26 cellular contexts compared by ENCODE assay signal in the genomic region with DNA sequence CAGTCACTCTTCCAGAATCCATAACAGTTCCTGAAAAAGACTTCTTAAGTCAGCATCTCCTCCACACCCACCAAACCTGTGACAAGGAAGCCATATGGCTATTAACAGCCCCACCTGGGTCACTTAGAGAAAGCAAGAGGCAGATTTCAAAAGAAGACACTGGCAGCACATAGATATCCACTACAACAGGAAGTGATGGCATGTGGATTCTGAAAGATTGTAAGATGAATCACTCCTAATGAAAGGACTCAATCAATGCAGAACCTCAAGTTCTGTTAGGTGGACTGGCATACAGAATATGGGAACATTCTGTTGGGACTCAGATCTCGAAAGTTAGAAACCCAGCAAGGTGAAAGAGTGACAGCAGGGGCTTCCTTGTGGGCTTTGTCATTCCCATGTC.
DNase-seq lines count a peak whose midpoint lies in the region; FAIRE-seq and TF ChIP-seq lines count a peak whose summit lies in the region.
"Had no signal": no experiment of that assay in that cellular context is flagged by ENCODE, and none has a peak within 500 bp of the region (broad histone marks: within the 10 kb centered on the region; RNA-seq: fewer than 3 reads in every experiment).

No MANE protein-coding gene starts in this region.

- no peaks in the 10 kb centered on the region for H3K27me3 ChIP-seq in endothelial cell of umbilical vein (ENCODE audit: control insufficient read depth in 2 of 2, insufficient read depth in 2 of 2, low read length in 2 of 2)
- no peaks in the 10 kb centered on the region for H3K27me3 ChIP-seq in mesenchymal stem cell (ENCODE audit: control insufficient read depth in 1 of 2, insufficient read depth in 1 of 2, low read length in 2 of 2)
- H3K27me3 ChIP-seq in esophagus squamous epithelium: no peaks in the 10 kb centered on the region
- H3K27me3 ChIP-seq: ascending aorta had no signal

- no peak overlapping the region for H2BK15ac ChIP-seq in mesenchymal stem cell (ENCODE audit: low read depth, poor library complexity, severe bottlenecking)

- H2AFZ ChIP-seq in endothelial cell of umbilical vein (ENCODE audit: low read depth, low read length) (no peak overlapping the region), mesenchymal stem cell (ENCODE audit: low read depth, low read length) (no peak overlapping the region)

- no peaks in the 10 kb centered on the region for H3K79me1 ChIP-seq in mesenchymal stem cell (replicated peaks; ENCODE audit: low read length, poor library complexity, severe bottlenecking)

- H3K36me3 ChIP-seq in endothelial cell of umbilical vein (ENCODE audit: control insufficient read depth in 2 of 2, extremely low read depth in 1 of 2, insufficient read depth in 2 of 2, low read length in 2 of 2): no peaks in the 10 kb centered on the region
- no peaks in the 10 kb centered on the region for H3K36me3 ChIP-seq in mesenchymal stem cell (ENCODE audit: control insufficient read depth in 1 of 2, insufficient read depth in 2 of 2, low read depth in 1 of 2, low read length in 2 of 2)
- H3K36me3 ChIP-seq in esophagus squamous epithelium: no peaks in the 10 kb centered on the region
- H3K36me3 ChIP-seq: ascending aorta had no signal

- POLR2A ChIA-PET in endothelial cell of umbilical vein (lab: Charles Lee): no interaction called here
- POLR2A ChIA-PET in activated CD4-positive, alpha-beta memory T cell treated with anti-CD3 and anti-CD28 coated beads, Interleukin-2, amount 10 ng/mL, durations not matched to agents 7 days and 5 days (lab: Charles Lee): no interaction called here

- no peak overlapping the region for H3K4me2 ChIP-seq in endothelial cell of umbilical vein (ENCODE audit: insufficient read depth, low read length)
- H3K4me2 ChIP-seq in mesenchymal stem cell (ENCODE audit: low read length, poor library complexity, severe bottlenecking): no peak overlapping the region
- H3K4me2 ChIP-seq: smooth muscle cell had no signal

- TF ChIP-seq POLR2A in endothelial cell of umbilical vein (IDR thresholded peaks at IDR 0.05; ENCODE audit: low read depth, low read length) (no peak), esophagus squamous epithelium (IDR thresholded peaks at IDR 0.05) (no peak)

- no peak overlapping the region for H4K91ac ChIP-seq in mesenchymal stem cell (ENCODE audit: low read length)

- no peaks in the 10 kb centered on the region for H4K20me1 ChIP-seq in endothelial cell of umbilical vein (replicated peaks; ENCODE audit: control insufficient read depth, extremely low read depth, insufficient read depth, low read length)

- no TSS peak for BruUV-seq in endothelial cell of umbilical vein (replicated peaks; lab: Mats Ljungman, UMichigan)

- H3K14ac ChIP-seq in mesenchymal stem cell (ENCODE audit: low read length in 2 of 2): no peak overlapping the region

- WGBS in mesenchymal stem cell: 90% methylated on average over 1 of the region's 1 CpG
- WGBS in esophagus squamous epithelium, 2 donors: 73 to 100% methylated on average over 1 of the region's 1 CpG

- no peaks in the 10 kb centered on the region for H3K27me3 Mint-ChIP-seq in activated CD4-positive, alpha-beta memory T cell treated with anti-CD3 and anti-CD28 coated beads, Interleukin-2, amount 10 ng/mL, durations not matched to agents 7 days and 5 days
- H3K27me3 Mint-ChIP-seq: activated T-helper 17 cell treated with anti-CD3 and anti-CD28 coated beads, Interleukin-2, amount 50 U/mL, for 72 hours had no signal

- dilution Hi-C loops in endothelial cell of umbilical vein (cut with MboI; ENCODE audit: extremely low pct_ligation_motif_present, low sequenced_read_pairs): no loop called here

- no peak overlapping the region for H3K27ac Mint-ChIP-seq in activated CD4-positive, alpha-beta memory T cell treated with anti-CD3 and anti-CD28 coated beads, Interleukin-2, amount 10 ng/mL, durations not matched to agents 7 days and 5 days
- H3K27ac Mint-ChIP-seq: activated naive CD8-positive, alpha-beta T cell; activated T-helper 17 cell treated with anti-CD3 and anti-CD28 coated beads, Interleukin-2, amount 50 U/mL, for 72 hours; CD8-positive, alpha-beta T cell had no signal

- no peak overlapping the region for H2BK120ac ChIP-seq in mesenchymal stem cell (ENCODE audit: low read depth, low read length)

- H3K4me3 ChIP-seq in endothelial cell of umbilical vein (replicated peaks in 1 of 3; ENCODE audit: insufficient read depth in 1 of 3, low read depth in 1 of 3, low read length in 3 of 3): no peak overlapping the region
- H3K4me3 ChIP-seq in mesenchymal stem cell (ENCODE audit: insufficient read depth in 1 of 2, low read depth in 1 of 2, low read length in 2 of 2): no peak overlapping the region
- no peak overlapping the region for H3K4me3 ChIP-seq in esophagus squamous epithelium
- H3K4me3 ChIP-seq: ascending aorta, smooth muscle cell had no signal

- H2AK5ac ChIP-seq in mesenchymal stem cell (ENCODE audit: low read length, severe bottlenecking): peak overlapping the region; percentile 60

- CTCF ChIA-PET in endothelial cell of umbilical vein (lab: Charles Lee): no interaction called here
- CTCF ChIA-PET in activated CD4-positive, alpha-beta memory T cell treated with anti-CD3 and anti-CD28 coated beads, Interleukin-2, amount 10 ng/mL, durations not matched to agents 7 days and 5 days (lab: Charles Lee): no interaction called here

- no peaks in the 10 kb centered on the region for H3K36me3 Mint-ChIP-seq in activated CD4-positive, alpha-beta memory T cell treated with anti-CD3 and anti-CD28 coated beads, Interleukin-2, amount 10 ng/mL, durations not matched to agents 7 days and 5 days (ENCODE audit: low read depth)
- H3K36me3 Mint-ChIP-seq: activated naive CD8-positive, alpha-beta T cell; CD8-positive, alpha-beta T cell had no signal

- no peak overlapping the region for H3K23ac ChIP-seq in mesenchymal stem cell (ENCODE audit: low read length in 2 of 2)

- H3K18ac ChIP-seq in mesenchymal stem cell (ENCODE audit: low read depth in 1 of 2, low read length in 2 of 2): no peak overlapping the region

- no peak overlapping the region for H2BK5ac ChIP-seq in mesenchymal stem cell (ENCODE audit: low read depth, low read length, poor library complexity, severe bottlenecking)

- H3K9ac ChIP-seq in endothelial cell of umbilical vein (replicated peaks; ENCODE audit: extremely low read depth, insufficient read depth, low read length): no peak overlapping the region
- H3K9ac ChIP-seq in mesenchymal stem cell (ENCODE audit: low read length): no peak overlapping the region

- peak; percentile 42 for FAIRE-seq in endothelial cell of umbilical vein (lab: Jason Lieb, UNC)
- FAIRE-seq: GM19239 had no signal

- intact Hi-C loops in endothelial cell of umbilical vein (cut with micrococcal nuclease): no loop called here
- intact Hi-C loops in esophagus squamous epithelium (cut with DNase I): no loop called here

- no peak overlapping the region for H4K8ac ChIP-seq in mesenchymal stem cell (ENCODE audit: low read length)

- H3K4me1 Mint-ChIP-seq in activated CD4-positive, alpha-beta memory T cell treated with anti-CD3 and anti-CD28 coated beads, Interleukin-2, amount 10 ng/mL, durations not matched to agents 7 days and 5 days: no peaks in the 10 kb centered on the region
- H3K4me1 Mint-ChIP-seq: activated T-helper 17 cell treated with anti-CD3 and anti-CD28 coated beads, Interleukin-2, amount 50 U/mL, for 72 hours had no signal

- H3K27ac ChIP-seq in endothelial cell of umbilical vein (ENCODE audit: insufficient read depth, low read depth, low read length) (no peak overlapping the region), mesenchymal stem cell (ENCODE audit: low read length, poor library complexity, severe bottlenecking) (no peak overlapping the region), esophagus squamous epithelium (no peak overlapping the region)
- H3K27ac ChIP-seq: ascending aorta had no signal

- no peak overlapping the region for H3K4me3 Mint-ChIP-seq in activated CD4-positive, alpha-beta memory T cell treated with anti-CD3 and anti-CD28 coated beads, Interleukin-2, amount 10 ng/mL, durations not matched to agents 7 days and 5 days
- H3K4me3 Mint-ChIP-seq: activated naive CD8-positive, alpha-beta T cell; activated T-helper 17 cell treated with anti-CD3 and anti-CD28 coated beads, Interleukin-2, amount 50 U/mL, for 72 hours; CD8-positive, alpha-beta T cell had no signal

- no peak overlapping the region for H3K4ac ChIP-seq in mesenchymal stem cell (ENCODE audit: low read depth in 1 of 2, low read length in 2 of 2)

- no peaks in the 10 kb centered on the region for H3K9me3 ChIP-seq in endothelial cell of umbilical vein (replicated peaks; ENCODE audit: control insufficient read depth, insufficient read depth, low read length)
- H3K9me3 ChIP-seq in mesenchymal stem cell (ENCODE audit: control insufficient read depth, low read length): no peaks in the 10 kb centered on the region
- no peaks in the 10 kb centered on the region for H3K9me3 ChIP-seq in esophagus squamous epithelium
- H3K9me3 ChIP-seq: ascending aorta had no signal

- TF ChIP-seq CTCF in endothelial cell of umbilical vein (IDR thresholded peaks at IDR 0.05; ENCODE audit: extremely low read depth in 1 of 2, insufficient read depth in 1 of 2, low read depth in 1 of 2, low read length in 2 of 2): no peak
- no peak for TF ChIP-seq CTCF in esophagus squamous epithelium (IDR thresholded peaks at IDR 0.05)

- peaks cover 2% of the 10 kb centered on the region for H3K9me3 Mint-ChIP-seq in activated CD4-positive, alpha-beta memory T cell treated with anti-CD3 and anti-CD28 coated beads, Interleukin-2, amount 10 ng/mL, durations not matched to agents 7 days and 5 days

- H2BK12ac ChIP-seq in mesenchymal stem cell (ENCODE audit: low read length in 2 of 2): peak overlapping the region in 1 of 2 experiments; percentile 49

- H3K9me1 ChIP-seq in endothelial cell of umbilical vein (replicated peaks; ENCODE audit: control insufficient read depth, extremely low read depth, insufficient read depth, low read length): no peaks in the 10 kb centered on the region

- H3K79me2 ChIP-seq in endothelial cell of umbilical vein (ENCODE audit: control insufficient read depth, insufficient read depth, low read length): no peaks in the 10 kb centered on the region

- DNase-seq in ELR (ENCODE audit: low read depth) (peak; percentile 41), NCI-H69 (lab: John Stamatoyannopoulos, UW) (peak; percentile 14), endothelial cell of umbilical vein (ENCODE audit: low read depth, low spot score) (no peak), mesenchymal stem cell (no peak), GOT3 (lab: John Stamatoyannopoulos, UW) (no peak), NCI-H1417 treated with DMSO at 0.1 percent for 48 hours (lab: John Stamatoyannopoulos, UW) (no peak), esophagus squamous epithelium (lab: John Stamatoyannopoulos, UW) (no peak)
- no peak for DNase-seq in activated CD4-positive, alpha-beta memory T cell treated with anti-CD3 and anti-CD28 coated beads, Interleukin-2, amount 10 ng/mL, durations not matched to agents 7 days and 5 days
- DNase-seq: activated CD4-positive, alpha-beta T cell treated with anti-CD3 and anti-CD28 coated beads for 4 hours; AML-193; CD8-positive, alpha-beta T cell; cerebellar nuclear complex; DMS79; glutamatergic neuron; left cardiac atrium; mesendoderm; NCI-H1694 treated with DMSO at 0.1 percent for 48 hours; NCI-H2171 treated with DMSO at 0.1 percent for 48 hours; SHP77; stimulated activated CD4-positive, alpha-beta T cell treated with anti-CD3 and anti-CD28 coated beads, Interleukin-2, amount 100 ng/mL, for 48 hours; T-helper 1 cell had no signal

- H3K4me1 ChIP-seq in endothelial cell of umbilical vein (ENCODE audit: control insufficient read depth, extremely low read depth, insufficient read depth, low read length) (peaks cover 12% of the 10 kb centered on the region), mesenchymal stem cell (ENCODE audit: control insufficient read depth, insufficient read depth, low read depth, low read length) (no peaks in the 10 kb centered on the region), esophagus squamous epithelium (peaks cover 0 to 9% (median 0%) of the 10 kb centered on the region in 3 donors)
- H3K4me1 ChIP-seq: ascending aorta had no signal

Comparison
In these comparisons a context has a peak if more than half of its experiments do, and no peak if none do; other contexts are left out.
1. DNase-seq: peak in ELR (single experiment) and NCI-H69 (single experiment); none in endothelial cell of umbilical vein (single experiment), mesenchymal stem cell (single experiment), GOT3 (single experiment), NCI-H1417 treated with DMSO at 0.1 percent for 48 hours (single experiment), activated CD4-positive, alpha-beta memory T cell treated with anti-CD3 and anti-CD28 coated beads, Interleukin-2, amount 10 ng/mL, durations not matched to agents 7 days and 5 days (single experiment) and esophagus squamous epithelium (single experiment).